Comparison of ENCODE assay signal across 9 cellular contexts in genomic region chr18:67243799-67244587, GRCh38.
DNase-seq lines count a peak whose midpoint lies in the region; ATAC-seq, FAIRE-seq and TF ChIP-seq lines count a peak whose summit lies in the region.
"Had no signal": no experiment of that assay in that cellular context is flagged by ENCODE, and none has a peak within 500 bp of the region (broad histone marks: within the 10 kb centered on the region; RNA-seq: fewer than 3 reads in every experiment).

No MANE protein-coding gene starts in this region.

- TF ChIP-seq CTCF in Panc1 (IDR thresholded peaks at IDR 0.05) (no peak), mesothelial cell of epicardium (IDR thresholded peaks at IDR 0.05; ENCODE audit: unreplicated experiment) (no peak)

- peak overlapping the region; percentile 13 to 28; a peak in 3 of 4 replicates for H3K4me3 ChIP-seq in Panc1 (ENCODE audit: low read depth in 2 of 2, low read length in 2 of 2)
- H3K4me3 ChIP-seq: ovary had no signal

- in situ Hi-C loops in Panc1 (cut with HindIII; ENCODE audit: low pct_unique_long_range_greater_than_20kb, low sequenced_read_pairs), result no loop called here

- H3K27me3 Mint-ChIP-seq in mesothelial cell of epicardium (ENCODE audit: low read depth), result no peaks in the 10 kb centered on the region

- peaks cover 3% of the 10 kb centered on the region; the same call in 1 of the 2 replicates for H3K4me1 ChIP-seq in Panc1 (ENCODE audit: control insufficient read depth, insufficient read depth, low read length)

- CTCF ChIA-PET in Panc1 (lab: Charles Lee), result no interaction called here

- no peaks in the 10 kb centered on the region for H3K36me3 ChIP-seq in Panc1 (ENCODE audit: control insufficient read depth, insufficient read depth, low read length)
- H3K36me3 ChIP-seq: ovary had no signal

- no TSS peak for BruUV-seq in Panc1 (replicated peaks; lab: Mats Ljungman, UMichigan)

- peaks cover 3% of the 10 kb centered on the region for H3K4me1 Mint-ChIP-seq in mesothelial cell of epicardium

- H3K27ac Mint-ChIP-seq in mesothelial cell of epicardium, result no peak overlapping the region

- no peak overlapping the region for H3K27ac ChIP-seq in Panc1 (ENCODE audit: low read length)
- H3K27ac ChIP-seq: ovary had no signal

- H3K9me3 ChIP-seq in Panc1 (ENCODE audit: control insufficient read depth, insufficient read depth, low read depth, low read length), result no peaks in the 10 kb centered on the region
- H3K9me3 ChIP-seq: ovary had no signal

- H3K27me3 ChIP-seq in Panc1 (ENCODE audit: control insufficient read depth, insufficient read depth, low read length), result no peaks in the 10 kb centered on the region
- H3K27me3 ChIP-seq: ovary had no signal

- no peak overlapping the region for H3K4me3 Mint-ChIP-seq in mesothelial cell of epicardium

- peak; percentile 54 for ATAC-seq in GM19372 (IDR thresholded peaks at IDR 0.05; ENCODE audit: low read depth, unreplicated experiment)
- ATAC-seq in Panc1, result no peak

- H3K9me3 Mint-ChIP-seq in mesothelial cell of epicardium, result no peaks in the 10 kb centered on the region

- no peak for FAIRE-seq in GM19239 (lab: Jason Lieb, UNC)

- DNase-seq in AG08395 (ENCODE audit: low spot score) (peak; percentile 4), Panc1 (ENCODE audit: low read depth, low spot score) (no peak), fibroblast of peridontal ligament (ENCODE audit: extremely low read depth) (peak; percentile 20), GM19239 (ENCODE audit: insufficient read length, low spot score) (no peak), superior temporal gyrus (ENCODE audit: extremely low spot score) (no peak), mesothelial cell of epicardium (ENCODE audit: low spot score in 2 of 2, unreplicated experiment in 2 of 2) (no peak), H4 (ENCODE audit: low spot score) (no peak)
- DNase-seq: ovary had no signal

- POLR2A ChIA-PET in Panc1 (lab: Charles Lee), result no interaction called here

- intact Hi-C loops in Panc1 (cut with micrococcal nuclease; ENCODE audit: unreplicated experiment), result no loop called here

- no peaks in the 10 kb centered on the region for H3K36me3 Mint-ChIP-seq in mesothelial cell of epicardium

Comparison
In these comparisons a context has a peak if more than half of its experiments do, and no peak if none do; other contexts are left out.
1. DNase-seq: peak in AG08395 (single experiment) and fibroblast of peridontal ligament (single experiment); none in Panc1 (single experiment), GM19239 (single experiment), superior temporal gyrus (single experiment), mesothelial cell of epicardium (0 of 2) and H4 (single experiment).